In genomic region chrX:56760410-56761124, GRCh38 we compare ENCODE assay signal across 7 cellular contexts. TPM values are rescaled to one million over a fixed set of nuclear protein-coding genes. Genes with fewer than 3 reads are reported as not detected.
A peak's percentile ranks its signal among the peaks of the same experiment; 100 is the strongest.
DNase-seq lines count a peak whose midpoint lies in the region; ATAC-seq and TF ChIP-seq lines count a peak whose summit lies in the region.
"Not testable (repeated sequence)": the region's sequence is repeated elsewhere in the genome, so short reads cannot be mapped to it uniquely, and the experiment has no call there.

No MANE protein-coding gene starts in this region.

- not testable (repeated sequence) for H3K79me1 ChIP-seq in IMR-90 (ENCODE audit: low read depth in 1 of 2, low read length in 2 of 2)

- dilution Hi-C loops in IMR-90 (cut with HindIII; ENCODE audit: low sequenced_read_pairs, unreplicated experiment), result not testable (repeated sequence)

- POLR2A ChIA-PET in CD4-positive, alpha-beta T cell (lab: Charles Lee); IMR-90 (lab: Charles Lee; ENCODE audit: unreplicated experiment); activated CD4-positive, alpha-beta T cell treated with anti-CD3 and anti-CD28 coated beads, Interleukin-2, amount 10 ng/mL, durations not matched to agents 7 days and 5 days (lab: Charles Lee): not testable (repeated sequence)

- H3K4me1 Mint-ChIP-seq in CD4-positive, alpha-beta T cell (ENCODE audit: low read depth), result peaks cover 63% of the 10 kb centered on the region
- peaks cover 67% of the 10 kb centered on the region for H3K4me1 Mint-ChIP-seq in activated CD4-positive, alpha-beta T cell treated with anti-CD3 and anti-CD28 coated beads, Interleukin-2, amount 10 ng/mL, durations not matched to agents 7 days and 5 days
- H3K4me1 Mint-ChIP-seq in activated naive CD4-positive, alpha-beta T cell treated with anti-CD3 and anti-CD28 coated beads for 36 hours (ENCODE audit: low read depth), result peaks cover 51% of the 10 kb centered on the region
- H3K4me1 Mint-ChIP-seq in naive B cell, result peaks cover 37 to 70% (median 49%) of the 10 kb centered on the region in 3 donors
- H3K4me1 Mint-ChIP-seq in stimulated activated naive CD8-positive, alpha-beta T cell treated with anti-CD3 and anti-CD28 coated beads, Interleukin-15, Interleukin-2, amounts not matched to agents 100 ng/mL and 50 ng/mL, for 24 hours (ENCODE audit: low read depth), result peaks cover 46% of the 10 kb centered on the region

- peak overlapping the region; percentile 90 for H3K27ac Mint-ChIP-seq in CD4-positive, alpha-beta T cell
- peak overlapping the region; percentile 68 for H3K27ac Mint-ChIP-seq in activated CD4-positive, alpha-beta T cell treated with anti-CD3 and anti-CD28 coated beads, Interleukin-2, amount 10 ng/mL, durations not matched to agents 7 days and 5 days
- peak overlapping the region; percentile 96 for H3K27ac Mint-ChIP-seq in activated naive CD4-positive, alpha-beta T cell treated with anti-CD3 and anti-CD28 coated beads for 36 hours
- H3K27ac Mint-ChIP-seq in naive B cell, result peak overlapping the region in 5 of 6 donors; percentile 6 to 93 (median 57)
- peak overlapping the region; percentile 99 for H3K27ac Mint-ChIP-seq in stimulated activated naive CD8-positive, alpha-beta T cell treated with anti-CD3 and anti-CD28 coated beads, Interleukin-15, Interleukin-2, amounts not matched to agents 100 ng/mL and 50 ng/mL, for 24 hours

- DNase-seq in CD4-positive, alpha-beta T cell; IMR-90; activated CD4-positive, alpha-beta T cell treated with anti-CD3 and anti-CD28 coated beads, Interleukin-2, amount 10 ng/mL, durations not matched to agents 7 days and 5 days; activated naive CD4-positive, alpha-beta T cell treated with anti-CD3 and anti-CD28 coated beads for 36 hours; naive B cell: not testable (repeated sequence)
- DNase-seq in coronary artery (ENCODE audit: low spot score), result peak; percentile 68

- not testable (repeated sequence) for H3K36me3 Mint-ChIP-seq in CD4-positive, alpha-beta T cell (ENCODE audit: low read depth); activated CD4-positive, alpha-beta T cell treated with anti-CD3 and anti-CD28 coated beads, Interleukin-2, amount 10 ng/mL, durations not matched to agents 7 days and 5 days (ENCODE audit: low read depth); activated naive CD4-positive, alpha-beta T cell treated with anti-CD3 and anti-CD28 coated beads for 36 hours (ENCODE audit: low read depth); naive B cell; stimulated activated naive CD8-positive, alpha-beta T cell treated with anti-CD3 and anti-CD28 coated beads, Interleukin-15, Interleukin-2, amounts not matched to agents 100 ng/mL and 50 ng/mL, for 24 hours (ENCODE audit: low read depth)

- H3K27ac ChIP-seq in CD4-positive, alpha-beta T cell (ENCODE audit: low read depth, low read length); IMR-90 (ENCODE audit: insufficient read depth, low read length); coronary artery: not testable (repeated sequence)

- H2AK5ac ChIP-seq in IMR-90 (ENCODE audit: low read depth, low read length), result not testable (repeated sequence)

- H3K36me3 ChIP-seq in IMR-90 (ENCODE audit: control insufficient read depth, insufficient read depth, low read length), result not testable (repeated sequence)

- H4K20me1 ChIP-seq in IMR-90 (ENCODE audit: insufficient read depth, low read length), result not testable (repeated sequence)

- TF ChIP-seq CTCF in CD4-positive, alpha-beta T cell (IDR thresholded peaks at IDR 0.05); IMR-90 (conservative IDR thresholded peaks at IDR 0.05; ENCODE audit: low read depth, low read length); coronary artery (IDR thresholded peaks at IDR 0.05): not testable (repeated sequence)

- not testable (repeated sequence) for H3K4me2 ChIP-seq in IMR-90 (ENCODE audit: low read depth, low read length)

- CTCF ChIA-PET in CD4-positive, alpha-beta T cell (lab: Charles Lee); IMR-90 (lab: Yijun Ruan, JAX); activated CD4-positive, alpha-beta T cell treated with anti-CD3 and anti-CD28 coated beads, Interleukin-2, amount 10 ng/mL, durations not matched to agents 7 days and 5 days (lab: Charles Lee); activated naive CD4-positive, alpha-beta T cell treated with anti-CD3 and anti-CD28 coated beads for 36 hours (lab: Charles Lee): not testable (repeated sequence)

- not testable (repeated sequence) for H3K27me3 ChIP-seq in CD4-positive, alpha-beta T cell (ENCODE audit: control insufficient read depth, insufficient read depth, low read length); IMR-90 (ENCODE audit: control insufficient read depth, insufficient read depth, low read length)

- not testable (repeated sequence) for H4K5ac ChIP-seq in IMR-90 (ENCODE audit: low read depth, low read length)

- 83% methylated on average over 1 of the region's 15 CpGs; no CpG with 5 or more reads in 1 of the 2 experiments for WGBS in IMR-90 (ENCODE audit: extremely low coverage in 2 of 2, insufficient read length in 1 of 2), 2 experiments

- H2AK9ac ChIP-seq in IMR-90 (replicated peaks; ENCODE audit: low read depth, low read length, poor library complexity), result peak overlapping the region; percentile 12

- H3K4ac ChIP-seq in IMR-90 (ENCODE audit: low read depth, low read length), result not testable (repeated sequence)

- not testable (repeated sequence) for H3K9me1 ChIP-seq in IMR-90 (ENCODE audit: insufficient read depth, low read length)

- in situ Hi-C loops in IMR-90 (cut with MboI; ENCODE audit: low sequenced_read_pairs), result not testable (repeated sequence)

- H4K8ac ChIP-seq in IMR-90 (ENCODE audit: low read depth in 2 of 2, low read length in 2 of 2), result not testable (repeated sequence)

- H3K4me3 Mint-ChIP-seq in CD4-positive, alpha-beta T cell; activated CD4-positive, alpha-beta T cell treated with anti-CD3 and anti-CD28 coated beads, Interleukin-2, amount 10 ng/mL, durations not matched to agents 7 days and 5 days; activated naive CD4-positive, alpha-beta T cell treated with anti-CD3 and anti-CD28 coated beads for 36 hours; stimulated activated naive CD8-positive, alpha-beta T cell treated with anti-CD3 and anti-CD28 coated beads, Interleukin-15, Interleukin-2, amounts not matched to agents 100 ng/mL and 50 ng/mL, for 24 hours: not testable (repeated sequence)
- H3K4me3 Mint-ChIP-seq in naive B cell, result peak overlapping the region in 1 of 8 donors; percentile 17

- H2BK15ac ChIP-seq in IMR-90 (ENCODE audit: low read depth, low read length), result not testable (repeated sequence)

- not testable (repeated sequence) for H4K91ac ChIP-seq in IMR-90 (ENCODE audit: insufficient read depth, low read depth, low read length)

- TF ChIP-seq POLR2A in IMR-90 (IDR thresholded peaks at IDR 0.05; ENCODE audit: low read depth, low read length), result not testable (repeated sequence)

- not testable (repeated sequence) for H3K27me3 Mint-ChIP-seq in CD4-positive, alpha-beta T cell; activated CD4-positive, alpha-beta T cell treated with anti-CD3 and anti-CD28 coated beads, Interleukin-2, amount 10 ng/mL, durations not matched to agents 7 days and 5 days; activated naive CD4-positive, alpha-beta T cell treated with anti-CD3 and anti-CD28 coated beads for 36 hours (ENCODE audit: low read depth); naive B cell; stimulated activated naive CD8-positive, alpha-beta T cell treated with anti-CD3 and anti-CD28 coated beads, Interleukin-15, Interleukin-2, amounts not matched to agents 100 ng/mL and 50 ng/mL, for 24 hours

- H2AFZ ChIP-seq in IMR-90 (replicated peaks; ENCODE audit: low read length, poor library complexity), result not testable (repeated sequence)

- not testable (repeated sequence) for H3K4me1 ChIP-seq in IMR-90 (ENCODE audit: control insufficient read depth, insufficient read depth, low read length)

- not testable (repeated sequence) for H3K14ac ChIP-seq in IMR-90 (replicated peaks; ENCODE audit: low read depth, low read length)

- not testable (repeated sequence) for H2BK120ac ChIP-seq in IMR-90 (ENCODE audit: low read depth, low read length)

- not testable (repeated sequence) for BruUV-seq in IMR-90 (replicated peaks; lab: Mats Ljungman, UMichigan)

- not testable (repeated sequence) for H3K18ac ChIP-seq in IMR-90 (ENCODE audit: low read depth, low read length)

- H3K9ac ChIP-seq in IMR-90 (ENCODE audit: low read depth, low read length), result not testable (repeated sequence)

- not testable (repeated sequence) for H3K4me3 ChIP-seq in IMR-90 (ENCODE audit: insufficient read depth, low read depth, low read length); coronary artery

- H3K9me3 ChIP-seq in CD4-positive, alpha-beta T cell (ENCODE audit: control insufficient read depth, low read length); IMR-90 (ENCODE audit: control insufficient read depth, insufficient read depth, low read length): not testable (repeated sequence)

- not testable (repeated sequence) for H3K56ac ChIP-seq in IMR-90 (ENCODE audit: extremely low read depth, insufficient read depth, low read length)

- ATAC-seq in CD4-positive, alpha-beta T cell (ENCODE audit: poor library complexity); IMR-90 (ENCODE audit: low read depth); naive B cell (ENCODE audit: low read depth in 2 of 2): not testable (repeated sequence)

- not testable (repeated sequence) for H2BK5ac ChIP-seq in IMR-90 (ENCODE audit: low read depth, low read length, poor library complexity, severe bottlenecking)

- H2BK20ac ChIP-seq in IMR-90 (ENCODE audit: low read depth, low read length), result not testable (repeated sequence)

- not testable (repeated sequence) for H3K23ac ChIP-seq in IMR-90 (ENCODE audit: low read depth, low read length)

- H3K9me3 Mint-ChIP-seq in CD4-positive, alpha-beta T cell; activated CD4-positive, alpha-beta T cell treated with anti-CD3 and anti-CD28 coated beads, Interleukin-2, amount 10 ng/mL, durations not matched to agents 7 days and 5 days; activated naive CD4-positive, alpha-beta T cell treated with anti-CD3 and anti-CD28 coated beads for 36 hours; naive B cell; stimulated activated naive CD8-positive, alpha-beta T cell treated with anti-CD3 and anti-CD28 coated beads, Interleukin-15, Interleukin-2, amounts not matched to agents 100 ng/mL and 50 ng/mL, for 24 hours: not testable (repeated sequence)

- TF ChIP-seq RAD21 in IMR-90 (IDR thresholded peaks at IDR 0.05; ENCODE audit: low read length), result not testable (repeated sequence)

- intact Hi-C loops in CD4-positive, alpha-beta T cell (cut with DNase I, micrococcal nuclease); IMR-90 (cut with micrococcal nuclease); activated naive CD4-positive, alpha-beta T cell treated with anti-CD3 and anti-CD28 coated beads for 36 hours (cut with micrococcal nuclease): not testable (repeated sequence)

RNA-seq across cellular contexts. Expression of gene NBDY, which starts 31.5 kb away (rescaled TPM):
- 10 to 100 TPM; 25.0 to 28.3 TPM for total RNA-seq in CD4-positive, alpha-beta T cell
- total RNA-seq in IMR-90 (2012; rRNA removed), result 2.5 and 3.2 TPM in 2 replicates
- polyA plus RNA-seq in IMR-90 (2012; rRNA removed), result 61.5 and 64.6 TPM in 2 replicates
- polyA plus RNA-seq in IMR-90 (2012; cell fraction: cytosol; rRNA removed), result 18.4 and 26.7 TPM in 2 replicates
- 8.0 and 12.8 TPM in 2 replicates for polyA plus RNA-seq in IMR-90 (2012; cell fraction: nucleus; rRNA removed; ENCODE audit: low replicate concordance)
- 10 to 100 TPM; 41.1 to 44.2 TPM for total RNA-seq in activated CD4-positive, alpha-beta T cell treated with anti-CD3 and anti-CD28 coated beads, Interleukin-2, amount 10 ng/mL, durations not matched to agents 7 days and 5 days
- 10 to 100 TPM; 45.8 to 46.3 TPM for total RNA-seq in activated naive CD4-positive, alpha-beta T cell treated with anti-CD3 and anti-CD28 coated beads for 36 hours
- 10 to 100 TPM; 44.9 to 69.1 (median 54.8) TPM for polyA plus RNA-seq in naive B cell (ENCODE audit: low read depth in 6 of 6)
